5 cellular contexts compared by ENCODE assay signal in genomic region chr1:109708949-109709348, GRCh38. TPM values are rescaled to one million over a fixed set of nuclear protein-coding genes. Genes with fewer than 3 reads are reported as not detected.
"Had no signal": no experiment of that assay in that cellular context is flagged by ENCODE, and none has a peak within 500 bp of the region (broad histone marks: within the 10 kb centered on the region; RNA-seq: fewer than 3 reads in every experiment).

No MANE protein-coding gene starts in this region.

RNA-seq across cellular contexts. Expression of gene GSTM5, which starts 3.1 kb away (rescaled TPM):
- total RNA-seq: activated CD4-positive, alpha-beta memory T cell treated with anti-CD3 and anti-CD28 coated beads, Interleukin-2, amount 10 ng/mL, durations not matched to agents 7 days and 5 days; activated CD8-positive, alpha-beta memory T cell treated with anti-CD3 and anti-CD28 coated beads, Interleukin-2, amount 10 ng/mL, durations not matched to agents 7 days and 5 days; activated naive CD8-positive, alpha-beta T cell treated with anti-CD3 and anti-CD28 coated beads, Interleukin-2, amount 10 ng/mL, durations not matched to agents 7 days and 5 days; T-helper 1 cell treated with Interleukin-12 subunit alpha and Interleukin-12 subunit beta and Interleukin-4 antibody, amounts not matched to agents 30 ng/mL and 1 ng/mL, for 36 hours had no signal

RNA-seq across cellular contexts. Expression of gene GSTM1, which starts 21.3 kb away (rescaled TPM):
- total RNA-seq: activated CD4-positive, alpha-beta memory T cell treated with anti-CD3 and anti-CD28 coated beads, Interleukin-2, amount 10 ng/mL, durations not matched to agents 7 days and 5 days; activated CD8-positive, alpha-beta memory T cell treated with anti-CD3 and anti-CD28 coated beads, Interleukin-2, amount 10 ng/mL, durations not matched to agents 7 days and 5 days; activated naive CD8-positive, alpha-beta T cell treated with anti-CD3 and anti-CD28 coated beads, Interleukin-2, amount 10 ng/mL, durations not matched to agents 7 days and 5 days; WTC11 had no signal
